Comparison of ENCODE assay signal across 7 cellular contexts in the genomic region with DNA sequence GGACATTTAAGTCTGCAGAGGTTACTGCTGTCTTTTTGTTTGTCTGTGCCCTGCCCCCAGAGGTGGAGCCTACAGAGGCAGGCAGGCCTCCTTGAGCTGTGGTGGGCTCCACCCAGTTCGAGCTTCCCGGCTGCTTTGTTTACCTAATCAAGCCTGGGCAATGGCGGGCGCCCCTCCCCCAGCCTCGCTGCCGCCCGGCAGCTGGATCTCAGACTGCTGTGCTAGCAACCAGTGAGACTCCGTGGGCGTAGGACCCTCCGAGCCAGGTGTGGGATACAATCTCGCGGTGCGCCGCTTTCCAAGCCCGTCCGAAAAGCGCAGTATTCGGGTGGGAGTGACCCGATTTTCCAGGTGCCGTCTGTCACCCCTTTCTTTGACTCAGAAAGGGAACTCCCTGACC.
DNase-seq lines count a peak whose midpoint lies in the region; ATAC-seq and TF ChIP-seq lines count a peak whose summit lies in the region.
"Not testable (repeated sequence)": the region's sequence is repeated elsewhere in the genome, so short reads cannot be mapped to it uniquely, and the experiment has no call there.

No MANE protein-coding gene starts in this region.

- H3K36me3 Mint-ChIP-seq in GM23338 (ENCODE audit: low read depth); neural progenitor cell: not testable (repeated sequence)
- H3K36me3 Mint-ChIP-seq in WTC11 = peaks cover 10% of the 10 kb centered on the region

- not testable (repeated sequence) for H3K27me3 Mint-ChIP-seq in GM23338 (ENCODE audit: insufficient read depth, low read depth, poor library complexity); WTC11 (ENCODE audit: low read depth); neural progenitor cell (ENCODE audit: insufficient read depth, low read depth)

- WGBS in HUES64 = 43% methylated on average over 15 of the region's 20 CpGs

- not testable (repeated sequence) for H3F3A ChIP-seq in GM23338 (replicated peaks; ENCODE audit: low read depth); neural progenitor cell (ENCODE audit: low read depth)

- not testable (repeated sequence) for TF ChIP-seq CTCF in GM23338 (conservative IDR thresholded peaks at IDR 0.05; ENCODE audit: low read depth in 2 of 2); WTC11 (IDR thresholded peaks at IDR 0.05); neural progenitor cell (IDR thresholded peaks at IDR 0.05)

- DNase-seq in DMS53 (lab: John Stamatoyannopoulos, UW) = peak; percentile 66
- peak; percentile 11 for DNase-seq in GM23338 (ENCODE audit: low spot score)
- DNase-seq in NCI-H526 (lab: John Stamatoyannopoulos, UW) = peak; percentile 12 to 45
- peak; percentile 68 for DNase-seq in WTC11 (ENCODE audit: low spot score)
- peak; percentile 30 for DNase-seq in neural progenitor cell (ENCODE audit: low spot score)

- H3K9me2 ChIP-seq in GM23338 (ENCODE audit: insufficient read depth) = not testable (repeated sequence)

- POLR2A ChIA-PET in WTC11 (lab: Charles Lee) = interaction anchor here (0.7 kb wide), 1 partner anchor 13 kb away, joined by 3 read pairs; no protein-coding TSS in a partner anchor

- not testable (repeated sequence) for H2AFZ ChIP-seq in GM23338; neural progenitor cell (replicated peaks)

- CTCF ChIA-PET in WTC11 (lab: Charles Lee) = not testable (repeated sequence)

- H3K4me2 ChIP-seq in GM23338, neural progenitor cell: not testable (repeated sequence)

- H3K4me1 Mint-ChIP-seq in GM23338, WTC11, neural progenitor cell: not testable (repeated sequence)

- H4K20me1 ChIP-seq in GM23338 (replicated peaks; ENCODE audit: insufficient read depth); neural progenitor cell (ENCODE audit: low read depth): not testable (repeated sequence)

- H3K27ac ChIP-seq in GM23338 (ENCODE audit: low read depth); HUES64 (ENCODE audit: low read depth, low read length); neural progenitor cell: not testable (repeated sequence)

- peak overlapping the region; percentile 50; the same call in 1 of the 2 replicates for H3K9ac ChIP-seq in HUES64 (ENCODE audit: low read depth, low read length)
- not testable (repeated sequence) for H3K9ac ChIP-seq in iPS-15b (ENCODE audit: low read depth, low read length); neural progenitor cell

- H3K4me1 ChIP-seq in GM23338 (ENCODE audit: insufficient read depth); HUES64 (ENCODE audit: insufficient read depth, low read length); iPS-15b (ENCODE audit: control insufficient read depth, insufficient read depth, low read length); neural progenitor cell: not testable (repeated sequence)

- H3K27ac Mint-ChIP-seq in GM23338, neural progenitor cell: not testable (repeated sequence)
- H3K27ac Mint-ChIP-seq in WTC11 = 0 out of 2 replicates have a peak overlapping the region, but pooled peaks have one; percentile 19

- not testable (repeated sequence) for H3K79me2 ChIP-seq in GM23338 (replicated peaks; ENCODE audit: insufficient read depth); neural progenitor cell (ENCODE audit: low read depth)

- H3K4me3 ChIP-seq in GM23338; HUES64 (ENCODE audit: low read length); neural progenitor cell: not testable (repeated sequence)
- peak overlapping the region; percentile 32 for H3K4me3 ChIP-seq in iPS-15b (ENCODE audit: low read depth, low read length)

- not testable (repeated sequence) for H3K4me3 Mint-ChIP-seq in GM23338, neural progenitor cell
- H3K4me3 Mint-ChIP-seq in WTC11 = peak overlapping the region; percentile 55

- not testable (repeated sequence) for ATAC-seq in GM23338, WTC11

- H3K36me3 ChIP-seq in GM23338 (ENCODE audit: insufficient read depth); HUES64 (ENCODE audit: insufficient read depth, low read length); iPS-15b (ENCODE audit: control insufficient read depth, insufficient read depth, low read length); neural progenitor cell: not testable (repeated sequence)

- peaks cover 21% of the 10 kb centered on the region for H3K9me3 Mint-ChIP-seq in GM23338
- peaks cover 13% of the 10 kb centered on the region for H3K9me3 Mint-ChIP-seq in WTC11
- peaks cover 10% of the 10 kb centered on the region for H3K9me3 Mint-ChIP-seq in neural progenitor cell

- not testable (repeated sequence) for H3K27me3 ChIP-seq in GM23338 (ENCODE audit: insufficient read depth); HUES64 (ENCODE audit: insufficient read depth, low read length); iPS-15b (ENCODE audit: control insufficient read depth, insufficient read depth, low read length); neural progenitor cell

- not testable (repeated sequence) for H3K9me3 ChIP-seq in HUES64 (ENCODE audit: insufficient read depth, low read depth, low read length); iPS-15b (ENCODE audit: control insufficient read depth, insufficient read depth, low read length); neural progenitor cell (ENCODE audit: low read depth)

TF ChIP-seq in WTC11, 78 proteins besides CTCF, POLR2A, EP300 and RAD21:
- TF ChIP-seq FOXK1 (CRISPR knock-in tag; IDR thresholded peaks at IDR 0.05) = peak; percentile 64
- TF ChIP-seq, protein P1, sequence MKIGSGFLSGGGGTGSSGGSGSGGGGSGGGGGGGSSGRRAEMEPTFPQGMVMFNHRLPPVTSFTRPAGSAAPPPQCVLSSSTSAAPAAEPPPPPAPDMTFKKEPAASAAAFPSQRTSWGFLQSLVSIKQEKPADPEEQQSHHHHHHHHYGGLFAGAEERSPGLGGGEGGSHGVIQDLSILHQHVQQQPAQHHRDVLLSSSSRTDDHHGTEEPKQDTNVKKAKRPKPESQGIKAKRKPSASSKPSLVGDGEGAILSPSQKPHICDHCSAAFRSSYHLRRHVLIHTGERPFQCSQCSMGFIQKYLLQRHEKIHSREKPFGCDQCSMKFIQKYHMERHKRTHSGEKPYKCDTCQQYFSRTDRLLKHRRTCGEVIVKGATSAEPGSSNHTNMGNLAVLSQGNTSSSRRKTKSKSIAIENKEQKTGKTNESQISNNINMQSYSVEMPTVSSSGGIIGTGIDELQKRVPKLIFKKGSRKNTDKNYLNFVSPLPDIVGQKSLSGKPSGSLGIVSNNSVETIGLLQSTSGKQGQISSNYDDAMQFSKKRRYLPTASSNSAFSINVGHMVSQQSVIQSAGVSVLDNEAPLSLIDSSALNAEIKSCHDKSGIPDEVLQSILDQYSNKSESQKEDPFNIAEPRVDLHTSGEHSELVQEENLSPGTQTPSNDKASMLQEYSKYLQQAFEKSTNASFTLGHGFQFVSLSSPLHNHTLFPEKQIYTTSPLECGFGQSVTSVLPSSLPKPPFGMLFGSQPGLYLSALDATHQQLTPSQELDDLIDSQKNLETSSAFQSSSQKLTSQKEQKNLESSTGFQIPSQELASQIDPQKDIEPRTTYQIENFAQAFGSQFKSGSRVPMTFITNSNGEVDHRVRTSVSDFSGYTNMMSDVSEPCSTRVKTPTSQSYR (CRISPR knock-in tag; IDR thresholded peaks at IDR 0.05) = 0 out of 2 replicates have a peak, but pooled peaks have one; percentile 52

Comparison
In these comparisons a context has a peak if more than half of its experiments do, and no peak if none do; other contexts are left out.
1. DNase-seq: peak in every context shown above with its lines; median percentile 68 in WTC11; 66 in DMS53; 30 in neural progenitor cell; 28 in NCI-H526; 11 in GM23338.